1 cellular context compared by ENCODE assay signal in the genomic region with DNA sequence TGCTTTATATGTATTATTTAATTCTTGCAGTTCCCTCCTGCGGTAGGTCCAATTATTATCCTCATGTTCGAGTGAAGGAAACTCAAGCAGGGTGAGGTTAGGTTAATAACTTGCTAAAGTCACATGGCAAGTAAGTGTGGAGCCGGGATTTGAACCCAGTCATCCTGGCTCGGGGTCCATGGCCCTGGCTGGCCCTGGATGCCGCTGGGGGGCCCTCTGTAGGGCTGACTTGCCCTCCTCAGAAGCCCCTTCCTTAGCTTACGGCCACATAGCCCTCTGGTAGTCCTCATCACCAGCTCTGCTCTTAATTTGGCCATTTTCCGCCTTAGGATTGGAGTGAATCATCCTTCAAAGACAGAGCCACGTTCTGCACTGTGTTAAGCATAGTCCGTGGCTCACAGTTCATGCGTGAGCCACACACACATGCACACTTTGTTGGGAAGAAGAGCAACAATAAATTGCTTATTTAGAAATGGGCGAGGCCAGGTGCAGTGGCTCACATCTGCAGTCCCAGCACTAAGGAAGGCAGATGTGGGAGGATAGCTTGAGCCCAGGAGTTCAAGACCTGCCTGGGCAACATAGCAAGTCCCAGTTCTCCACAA.
TF ChIP-seq lines count a peak whose summit lies in the region.

No MANE protein-coding gene starts in this region.

TF ChIP-seq in K562, 482 proteins besides CTCF, POLR2A, EP300 and RAD21 (continued from another document):
- TF ChIP-seq THRB (CRISPR knock-in tag; conservative IDR thresholded peaks at IDR 0.05) = no peak
